ENCODE assay signal across 8 cellular contexts in genomic region chr16:87951550-87952538, GRCh38. TPM values are rescaled to one million over a fixed set of nuclear protein-coding genes. Genes with fewer than 3 reads are reported as not detected.
DNase-seq lines count a peak whose midpoint lies in the region; ATAC-seq and TF ChIP-seq lines count a peak whose summit lies in the region.

No MANE protein-coding gene starts in this region.

- peaks cover 4% of the 10 kb centered on the region for H4K20me1 ChIP-seq in PC-9 (ENCODE audit: insufficient read depth)

- peaks cover 12% of the 10 kb centered on the region; the same call in 1 of the 2 replicates for H3F3A ChIP-seq in PC-9 (ENCODE audit: insufficient read depth, low read depth)

- in situ Hi-C loops in HAP-1 (cut with MboI; ENCODE audit: low sequenced_read_pairs) = no loop called here

- peak overlapping the region; percentile 91 for H3K4me3 ChIP-seq in HAP-1
- H3K4me3 ChIP-seq in PC-9 = peak overlapping the region; percentile 96
- H3K4me3 ChIP-seq in dorsolateral prefrontal cortex = peak overlapping the region; percentile 78 to 100 (median 92)
- H3K4me3 ChIP-seq in mucosa of rectum (ENCODE audit: low read length in 2 of 2) = peak overlapping the region; percentile 89 to 95

- intact Hi-C loops in PC-9 (cut with micrococcal nuclease; ENCODE audit: unreplicated experiment) = loop anchor here (1.0 to 5.0 kb wide), 2 partner anchors 380 to 618 kb away; partner anchors contain the start of gene ZC3H18
- intact Hi-C loops in dorsolateral prefrontal cortex (cut with DNase I) = loop anchor here (2.0 to 10.0 kb wide), 3 partner anchors 433 to 583 kb away; partner anchors contain the start of gene ZNF469 (in 1 of the 2)

- H3K4me1 ChIP-seq in HAP-1 = peaks cover 12% of the 10 kb centered on the region
- H3K4me1 ChIP-seq in PC-9 (replicated peaks; ENCODE audit: insufficient read depth) = peaks cover 24% of the 10 kb centered on the region
- peaks cover 11 to 37% of the 10 kb centered on the region in 2 donors for H3K4me1 ChIP-seq in mucosa of rectum (ENCODE audit: control insufficient read depth in 2 of 2, insufficient read depth in 2 of 2, low read length in 2 of 2)

- H3K79me2 ChIP-seq in PC-9 (ENCODE audit: low read depth) = peaks cover 53% of the 10 kb centered on the region

- H3K9me3 ChIP-seq in HAP-1 (no peaks in the 10 kb centered on the region), PC-9 (ENCODE audit: insufficient read depth, low read depth) (no peaks in the 10 kb centered on the region), mucosa of rectum (ENCODE audit: control insufficient read depth in 2 of 2, low read length in 2 of 2) (no peaks in the 10 kb centered on the region)

- peak overlapping the region; percentile 53 for H2AFZ ChIP-seq in PC-9

- H3K27me3 ChIP-seq in HAP-1 (ENCODE audit: low read depth) (no peaks in the 10 kb centered on the region), PC-9 (ENCODE audit: insufficient read depth, low read depth) (no peaks in the 10 kb centered on the region), dorsolateral prefrontal cortex (no peaks in the 10 kb centered on the region), mucosa of rectum (ENCODE audit: control insufficient read depth in 2 of 2, insufficient read depth in 2 of 2, low read length in 2 of 2) (no peaks in the 10 kb centered on the region)

- H3K36me3 ChIP-seq in HAP-1 (replicated peaks) (peaks cover 23% of the 10 kb centered on the region), PC-9 (ENCODE audit: low read depth) (no peaks in the 10 kb centered on the region), mucosa of rectum (ENCODE audit: control insufficient read depth in 2 of 2, insufficient read depth in 2 of 2, low read length in 2 of 2) (no peaks in the 10 kb centered on the region)

- TF ChIP-seq CTCF in PC-9 (conservative IDR thresholded peaks at IDR 0.05) (0 out of 2 replicates have a peak, but pooled peaks have one; percentile 33), dorsolateral prefrontal cortex (IDR thresholded peaks at IDR 0.05 in 54 of 56, conservative IDR thresholded peaks at IDR 0.05 in 2 of 56; ENCODE audit: low read depth in 1 of 56, partially characterized antibody in 56 of 56) (peak in 7 of 56 donors; percentile 4 to 21 (median 12))

- CTCF ChIA-PET in PC-9 (lab: Charles Lee) = no interaction called here

- DNase-seq in HAP-1 (ENCODE audit: low spot score in 2 of 2) (no peak), PC-9 (peak in 1 of 2 experiments; percentile 31), dorsolateral prefrontal cortex (peak in 1 of 10 donors; percentile 14), NCI-H1694 (lab: John Stamatoyannopoulos, UW) (no peak), NCI-H1436 treated with DMSO at 0.1 percent for 48 hours (lab: John Stamatoyannopoulos, UW) (no peak), SIG-M5 (lab: John Stamatoyannopoulos, UW) (no peak)

- TSS peak; percentile 65 for BruUV-seq in PC-9 (replicated peaks; lab: Mats Ljungman, UMichigan)

- peak overlapping the region; percentile 61 to 89 for H3K9ac ChIP-seq in mucosa of rectum (ENCODE audit: low read depth in 1 of 2, low read length in 2 of 2)

- H3K4me2 ChIP-seq in PC-9 = peak overlapping the region; percentile 99

- H3K9me2 ChIP-seq in PC-9 (ENCODE audit: insufficient read depth) = no peaks in the 10 kb centered on the region

- peak; percentile 4 for ATAC-seq in GM18498 (IDR thresholded peaks at IDR 0.05; ENCODE audit: unreplicated experiment)

- POLR2A ChIA-PET in PC-9 (lab: Charles Lee; ENCODE audit: unreplicated experiment) = interaction anchor here (0.5 to 0.8 kb wide), 5 partner anchors 84 to 971 kb away, joined by 3 to 7 read pairs (median 4); partner anchors contain the start of gene KLHDC4

- H3K27ac ChIP-seq in PC-9 = peak overlapping the region; percentile 62
- peak overlapping the region; percentile 74 to 100 (median 99) for H3K27ac ChIP-seq in dorsolateral prefrontal cortex
- H3K27ac ChIP-seq in mucosa of rectum (ENCODE audit: low read depth in 2 of 2, low read length in 2 of 2) = peak overlapping the region; percentile 94 to 95

RNA-seq across cellular contexts. Expression of gene BANP, which starts 0.6 kb away (rescaled TPM):
- 60.9 and 73.2 TPM in 2 replicates for total RNA-seq in PC-9 (2021)
- 10 to 100 TPM; 17.6 to 85.0 (median 34.7) TPM for total RNA-seq in dorsolateral prefrontal cortex

RNA-seq across cellular contexts. Expression of gene CA5A, which starts 15.5 kb away (rescaled TPM):
- total RNA-seq in PC-9 (2021) = 0.05 and 0.26 TPM in 2 replicates
- total RNA-seq in dorsolateral prefrontal cortex = 1 to 10 TPM in 22 of 120 experiments, under 1 TPM in 64, not detected in 34; 0.06 to 2.7 (median 0.56) TPM
